ENCODE assay signal across 34 cellular contexts in the genomic region with DNA sequence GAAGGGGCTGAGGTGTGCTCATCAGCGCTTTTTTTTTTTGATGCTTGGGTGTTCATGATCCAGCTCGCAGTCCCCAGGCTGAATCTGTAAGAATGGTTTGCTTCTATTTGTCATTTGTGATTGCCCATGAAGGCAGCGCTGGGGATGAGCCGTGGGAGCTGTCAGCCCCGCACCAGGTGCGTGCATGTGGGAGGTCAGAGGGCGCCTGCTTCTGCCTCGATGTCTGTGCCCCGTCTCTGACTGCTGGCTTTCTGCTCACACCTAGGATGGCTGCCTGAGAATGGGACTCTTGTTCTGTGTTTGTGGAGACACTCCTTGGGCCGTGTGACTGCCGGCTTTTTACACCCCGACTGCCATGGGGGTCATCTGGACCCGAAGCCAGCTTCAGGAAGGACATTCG.
"Had no signal": no experiment of that assay in that cellular context is flagged by ENCODE, and none has a peak within 500 bp of the region (broad histone marks: within the 10 kb centered on the region; RNA-seq: fewer than 3 reads in every experiment).

No MANE protein-coding gene starts in this region.

- H3K27me3 ChIP-seq: MG63 had no signal

- H3K36me3 ChIP-seq: MG63 had no signal

- H3K9me3 ChIP-seq: MG63 had no signal

- DNase-seq: Karpas-422, MG63, MM.1S, MV-4-11, NCI-H1048, NCI-H1092, NCI-H1092 treated with DMSO at 0.1 percent for 48 hours, NCI-H1105, NCI-H1105 treated with DMSO at 0.1 percent for 48 hours, NCI-H1417, NCI-H1417 treated with DMSO at 0.1 percent for 48 hours, NCI-H1436, NCI-H1436 treated with DMSO at 0.1 percent for 48 hours, NCI-H146, NCI-H1694, NCI-H1694 treated with DMSO at 0.1 percent for 48 hours, NCI-H187, NCI-H187 treated with DMSO at 0.1 percent for 48 hours, NCI-H1930, NCI-H2029, NCI-H2029 treated with DMSO at 0.1 percent for 48 hours, NCI-H2081, NCI-H2081 treated with DMSO at 0.1 percent for 48 hours, NCI-H2171, NCI-H2171 treated with DMSO at 0.1 percent for 48 hours, NCI-H2227 treated with DMSO at 0.1 percent for 48 hours, NCI-H226, NCI-H345, NCI-H446, NCI-H446 treated with DMSO at 0.1 percent for 48 hours, NCI-H510A, NCI-H510A treated with DMSO at 0.1 percent for 48 hours, NCI-H524, NCI-H524 treated with DMSO at 0.1 percent for 48 hours had no signal

- H3K4me3 ChIP-seq: MG63 had no signal
